Comparison of ENCODE assay signal across 8 cellular contexts in the genomic region with DNA sequence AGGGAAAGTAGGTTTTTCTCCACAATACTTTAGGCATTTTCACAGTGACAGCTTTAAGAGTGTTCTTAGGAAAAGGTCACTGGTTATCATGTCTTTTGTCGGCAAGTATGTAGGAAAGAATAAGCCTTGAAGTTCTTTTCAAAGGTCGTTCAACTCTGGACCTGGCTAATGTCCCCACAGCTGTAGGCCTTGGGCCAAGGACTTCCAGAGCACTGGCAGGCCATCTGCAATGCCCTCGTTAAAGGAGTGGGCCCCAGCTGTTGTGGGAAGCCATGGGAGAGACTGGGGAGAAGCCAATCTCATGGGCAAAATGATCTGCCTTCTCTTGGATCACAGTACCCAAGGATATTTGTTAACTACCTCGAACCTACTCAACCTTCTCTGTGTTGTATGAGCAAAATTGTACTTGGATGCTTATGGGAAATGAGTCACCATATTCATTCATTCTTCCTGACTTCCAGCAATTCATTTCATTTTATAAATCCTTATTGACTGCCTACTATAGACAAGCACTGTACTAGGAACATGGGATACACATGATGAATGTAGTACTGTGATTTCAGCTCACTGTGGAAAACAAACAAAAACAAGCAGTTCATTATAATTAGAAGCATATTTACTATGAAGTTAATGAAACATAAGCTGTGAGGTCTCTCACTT.
"Had no signal": no experiment of that assay in that cellular context is flagged by ENCODE, and none has a peak within 500 bp of the region (broad histone marks: within the 10 kb centered on the region; RNA-seq: fewer than 3 reads in every experiment).

No MANE protein-coding gene starts in this region.

- H3K9me3 ChIP-seq: upper lobe of left lung had no signal

- H3K4me1 ChIP-seq: upper lobe of left lung had no signal

- H3K4me3 ChIP-seq: upper lobe of left lung had no signal

- H3K27me3 ChIP-seq: upper lobe of left lung had no signal

- DNase-seq: activated CD4-positive, alpha-beta T cell treated with anti-CD3 and anti-CD28 coated beads, Interleukin-2, amount 50 U/mL, for 48 hours; activated CD4-positive, CD25-positive, alpha-beta regulatory T cell treated with anti-CD3 and anti-CD28 coated beads, Interleukin-2, amount 50 U/mL, for 72 hours; activated effector memory CD4-positive, alpha-beta T cell treated with anti-CD3 and anti-CD28 coated beads, Interleukin-2, amount 50 U/mL, for 16 hours; activated T-cell treated with anti-CD3 and anti-CD28 coated beads, Interleukin-2, amount 50 U/mL, for 4 hours; stimulated activated CD4-positive, alpha-beta T cell treated with anti-CD3 and anti-CD28 coated beads, Interleukin-4, amount 100 ng/mL, for 1 hour; stimulated activated CD8-positive, alpha-beta memory T cell treated with anti-CD3 and anti-CD28 coated beads, Interleukin-4, amount 100 ng/mL, for 48 hours; SW 1271; upper lobe of left lung had no signal

- H3K27ac ChIP-seq: upper lobe of left lung had no signal

- H3K36me3 ChIP-seq: upper lobe of left lung had no signal

- ATAC-seq: activated T-cell treated with anti-CD3 and anti-CD28 coated beads, Interleukin-2, amount 50 U/mL, for 4 hours had no signal
